In genomic region chr7:88218428-88218745, GRCh38 we compare ENCODE assay signal across 8 cellular contexts. TPM values are rescaled to one million over a fixed set of nuclear protein-coding genes. Genes with fewer than 3 reads are reported as not detected.
DNase-seq lines count a peak whose midpoint lies in the region; TF ChIP-seq lines count a peak whose summit lies in the region.

No MANE protein-coding gene starts in this region.

- H3F3A ChIP-seq in neural cell (ENCODE audit: insufficient read depth, low read length, poor library complexity, severe bottlenecking) = no peaks in the 10 kb centered on the region

- no peaks in the 10 kb centered on the region for H3K9me3 ChIP-seq in neural cell (ENCODE audit: low read length)

- H3K36me3 ChIP-seq in neural cell (ENCODE audit: insufficient read depth, low read length) (no peaks in the 10 kb centered on the region), mesendoderm (ENCODE audit: control insufficient read depth, insufficient read depth, low read length) (peaks cover 3% of the 10 kb centered on the region)

- TF ChIP-seq EP300 in neural cell (conservative IDR thresholded peaks at IDR 0.05; ENCODE audit: poor library complexity, severe bottlenecking) = no peak

- no CpG with 5 or more reads among the region's 5 CpGs for WGBS in mesendoderm (ENCODE audit: extremely low coverage, insufficient coverage, low lambda C conversion rate)

- H3K27me3 ChIP-seq in neural cell (ENCODE audit: insufficient read depth, low read depth, low read length) = no peaks in the 10 kb centered on the region
- H3K27me3 ChIP-seq in mesendoderm (ENCODE audit: insufficient read depth, low read length, poor library complexity) = no peaks in the 10 kb centered on the region

- no peak overlapping the region for H3K23ac ChIP-seq in mesendoderm (ENCODE audit: low read length)

- no peak overlapping the region for H2BK15ac ChIP-seq in mesendoderm (replicated peaks; ENCODE audit: low read depth)

- peak overlapping the region; percentile 90 for H3K4me3 ChIP-seq in AG10803 (ENCODE audit: low read length)
- peak overlapping the region; percentile 81 for H3K4me3 ChIP-seq in Jurkat, Clone E6-1 (ENCODE audit: low read length)
- H3K4me3 ChIP-seq in choroid plexus epithelial cell (ENCODE audit: low read depth, low read length) = peak overlapping the region; percentile 91
- H3K4me3 ChIP-seq in neural cell (ENCODE audit: low read length) = peak overlapping the region; percentile 93
- H3K4me3 ChIP-seq in mesendoderm (ENCODE audit: low read length) = no peak overlapping the region

- H4K5ac ChIP-seq in mesendoderm (ENCODE audit: low read length) = no peak overlapping the region

- H3K4me2 ChIP-seq in neural cell (ENCODE audit: low read length) = peak overlapping the region; percentile 95
- H3K4me2 ChIP-seq in mesendoderm (ENCODE audit: low read length) = no peak overlapping the region

- no peak overlapping the region for H2AK5ac ChIP-seq in mesendoderm (ENCODE audit: low read length)

- H2BK5ac ChIP-seq in mesendoderm (ENCODE audit: low read length) = no peak overlapping the region

- no peak overlapping the region for H4K8ac ChIP-seq in mesendoderm (ENCODE audit: low read depth, low read length)

- DNase-seq in AG10803 (ENCODE audit: low read depth) = no peak
- no peak for DNase-seq in Jurkat, Clone E6-1 (ENCODE audit: low read depth, low spot score)
- no peak for DNase-seq in choroid plexus epithelial cell (ENCODE audit: low read depth)
- no peak for DNase-seq in amniotic stem cell (lab: John Stamatoyannopoulos, UW)
- no peak for DNase-seq in NCI-H2196 (lab: John Stamatoyannopoulos, UW; ENCODE audit: unreplicated experiment)
- no peak for DNase-seq in activated gamma-delta T cell (lab: John Stamatoyannopoulos, UW)
- no peak for DNase-seq in mesendoderm

- TF ChIP-seq CTCF in AG10803 (conservative IDR thresholded peaks at IDR 0.05; ENCODE audit: low read length) = no peak
- TF ChIP-seq CTCF in choroid plexus epithelial cell (conservative IDR thresholded peaks at IDR 0.05; ENCODE audit: low read depth, low read length) = no peak
- no peak for TF ChIP-seq CTCF in neural cell (IDR thresholded peaks at IDR 0.05; ENCODE audit: poor library complexity, severe bottlenecking)

- no peak overlapping the region for H3K56ac ChIP-seq in mesendoderm (ENCODE audit: low read length)

- no peak overlapping the region for H2AFZ ChIP-seq in neural cell (ENCODE audit: low read depth, low read length)

- H3K9ac ChIP-seq in neural cell (ENCODE audit: low read length) (peak overlapping the region; percentile 82), mesendoderm (ENCODE audit: low read length) (no peak overlapping the region)

- no peaks in the 10 kb centered on the region for H3K4me1 ChIP-seq in mesendoderm (ENCODE audit: control insufficient read depth, low read depth, low read length)

- H3K27ac ChIP-seq in neural cell (ENCODE audit: low read length) (no peak overlapping the region), mesendoderm (ENCODE audit: low read depth, low read length) (no peak overlapping the region)

- no peak overlapping the region for H2BK120ac ChIP-seq in mesendoderm (ENCODE audit: low read depth, low read length)

- H3K4ac ChIP-seq in mesendoderm (ENCODE audit: low read depth, low read length) = no peak overlapping the region

- H3K9me2 ChIP-seq in neural cell (ENCODE audit: insufficient read depth, low read length) = no peaks in the 10 kb centered on the region

- peaks cover 9% of the 10 kb centered on the region for H3K79me1 ChIP-seq in mesendoderm (ENCODE audit: low read length)

- H4K20me1 ChIP-seq in neural cell (ENCODE audit: insufficient read depth) = no peaks in the 10 kb centered on the region

- H3K18ac ChIP-seq in mesendoderm (ENCODE audit: low read length) = no peak overlapping the region

- TF ChIP-seq RAD21 in neural cell (conservative IDR thresholded peaks at IDR 0.05) = no peak

- peaks cover 20% of the 10 kb centered on the region for H3K79me2 ChIP-seq in neural cell (replicated peaks; ENCODE audit: insufficient read depth, low read length)
- H3K79me2 ChIP-seq in mesendoderm (ENCODE audit: control insufficient read depth, insufficient read depth, low read length) = peaks cover 3% of the 10 kb centered on the region

TF ChIP-seq in neural cell, 6 proteins besides CTCF, POLR2A, EP300 and RAD21:
- no peak for TF ChIP-seq MXI1 (conservative IDR thresholded peaks at IDR 0.05; ENCODE audit: poor library complexity, severe bottlenecking)
- TF ChIP-seq POLR2AphosphoS5 (IDR thresholded peaks at IDR 0.05) = no peak
- no peak for TF ChIP-seq REST (IDR thresholded peaks at IDR 0.05; ENCODE audit: borderline replicate concordance)
- TF ChIP-seq TAF1 (IDR thresholded peaks at IDR 0.05; ENCODE audit: low read depth) = no peak
- no peak for TF ChIP-seq EZH2 (IDR thresholded peaks at IDR 0.05; ENCODE audit: borderline replicate concordance, insufficient read depth, low read length, poor library complexity, severe bottlenecking)
- TF ChIP-seq SMC3 (conservative IDR thresholded peaks at IDR 0.05; ENCODE audit: poor library complexity) = no peak

RNA-seq across cellular contexts. Expression of gene SRI, which starts 1.5 kb away (rescaled TPM):
- polyA plus RNA-seq in Jurkat, Clone E6-1 (2012; ENCODE audit: insufficient read depth, insufficient read length) = 198 TPM
- polyA plus RNA-seq in neural cell = 82.5 and 97.2 TPM in 2 replicates
- 50.2 and 56.3 TPM in 2 replicates for polyA minus RNA-seq in neural cell
- polyA plus RNA-seq in mesendoderm (2013, experiment 1 of 2) = 111 TPM
- polyA plus RNA-seq in mesendoderm (2013, experiment 2 of 2) = 115 TPM
